22 cellular contexts compared by ENCODE assay signal in the genomic region with DNA sequence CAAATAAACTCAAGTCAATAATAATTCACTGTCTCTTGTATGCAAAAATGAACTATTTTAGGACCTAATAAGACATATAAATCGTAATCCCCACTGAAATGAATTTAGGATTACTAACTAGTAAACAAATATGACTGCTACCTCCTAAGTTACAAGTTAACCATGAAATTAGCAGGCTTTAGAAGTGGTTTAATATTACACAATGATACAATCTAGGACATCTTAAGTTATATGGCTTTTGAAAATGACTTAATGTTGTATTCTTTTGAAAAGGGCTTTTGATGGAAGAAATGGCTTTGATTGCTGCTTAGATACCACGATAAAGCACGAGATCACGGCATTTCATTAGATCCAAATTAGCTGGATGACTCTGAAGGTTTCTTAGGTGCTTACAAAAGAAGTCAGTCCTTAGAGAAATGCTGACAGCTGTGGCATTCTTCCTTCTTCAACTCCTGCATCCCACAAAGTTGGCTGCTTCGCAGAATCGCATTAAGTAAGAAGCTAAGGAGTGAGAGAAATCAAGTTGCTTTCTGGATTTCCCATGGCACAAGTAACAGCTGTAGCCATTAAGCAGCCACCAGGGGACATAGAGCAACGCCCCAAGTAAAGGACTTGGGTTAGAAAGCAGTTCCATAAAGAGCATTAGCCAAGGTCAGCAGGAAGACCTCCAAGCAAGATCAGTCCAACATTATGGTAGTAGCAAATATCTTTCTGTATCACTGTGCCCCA.
"Had no signal": no experiment of that assay in that cellular context is flagged by ENCODE, and none has a peak within 500 bp of the region (broad histone marks: within the 10 kb centered on the region; RNA-seq: fewer than 3 reads in every experiment).

No MANE protein-coding gene starts in this region.

- DNase-seq: activated CD8-positive, alpha-beta memory T cell treated with anti-CD3 and anti-CD28 coated beads for 24 hours; activated CD8-positive, alpha-beta memory T cell treated with anti-CD3 and anti-CD28 coated beads, Interleukin-2, amount 50 U/mL, for 48 hours; activated effector memory CD4-positive, alpha-beta T cell treated with Interleukin-2 at 50 U/mL for 16 hours; activated naive CD4-positive, alpha-beta T cell treated with anti-CD3 and anti-CD28 coated beads, Interleukin-2, amount 10 ng/mL, durations not matched to agents 7 days and 5 days; activated T-cell treated with anti-CD3 and anti-CD28 coated beads, Interleukin-2, amount 50 U/mL, for 48 hours; aorta; colonic mucosa; foreskin melanocyte; immature natural killer cell; kidney glomerular epithelial cell; left ventricle myocardium superior; naive B cell; right cardiac atrium; small intestine; stimulated activated CD4-positive, alpha-beta T cell treated with anti-CD3 and anti-CD28 coated beads, Interleukin-4, amount 100 ng/mL, for 1 hour; stimulated activated naive CD8-positive, alpha-beta T cell treated with anti-CD3 and anti-CD28 coated beads, Interleukin-15, amount 100 ng/mL, for 72 hours; T-cell; trophoblast cell had no signal

- H3K9me3 ChIP-seq: colonic mucosa, prostate gland had no signal

- H3K4me3 Mint-ChIP-seq: activated naive CD4-positive, alpha-beta T cell treated with anti-CD3 and anti-CD28 coated beads, Interleukin-2, amount 10 ng/mL, durations not matched to agents 7 days and 5 days; central memory CD8-positive, alpha-beta T cell; immature natural killer cell; naive B cell; neural crest cell; stimulated activated naive CD8-positive, alpha-beta T cell treated with anti-CD3 and anti-CD28 coated beads, Interleukin-15, amount 100 ng/mL, for 72 hours; T-cell had no signal

- H3K4me3 ChIP-seq: colonic mucosa, prostate gland had no signal

- H3K36me3 ChIP-seq: colonic mucosa, prostate gland had no signal

- H3K9me3 Mint-ChIP-seq: activated naive CD4-positive, alpha-beta T cell treated with anti-CD3 and anti-CD28 coated beads, Interleukin-2, amount 10 ng/mL, durations not matched to agents 7 days and 5 days; central memory CD8-positive, alpha-beta T cell; immature natural killer cell; naive B cell; neural crest cell; stimulated activated naive CD8-positive, alpha-beta T cell treated with anti-CD3 and anti-CD28 coated beads, Interleukin-15, amount 100 ng/mL, for 72 hours; T-cell had no signal

- H3K27ac ChIP-seq: colonic mucosa, prostate gland had no signal

- H3K4me1 ChIP-seq: colonic mucosa, prostate gland had no signal

- H3K4me1 Mint-ChIP-seq: central memory CD8-positive, alpha-beta T cell had no signal

- H3K27me3 ChIP-seq: colonic mucosa had no signal

- H3K27me3 Mint-ChIP-seq: activated naive CD4-positive, alpha-beta T cell treated with anti-CD3 and anti-CD28 coated beads, Interleukin-2, amount 10 ng/mL, durations not matched to agents 7 days and 5 days; central memory CD8-positive, alpha-beta T cell; naive B cell; stimulated activated naive CD8-positive, alpha-beta T cell treated with anti-CD3 and anti-CD28 coated beads, Interleukin-15, amount 100 ng/mL, for 72 hours; T-cell had no signal

- H3K36me3 Mint-ChIP-seq: naive B cell had no signal

- ATAC-seq: activated CD4-positive, CD25-positive, alpha-beta regulatory T cell treated with anti-CD3 and anti-CD28 coated beads, Interleukin-2, amount 50 U/mL, for 24 hours; left ventricle myocardium superior; right cardiac atrium; stimulated activated naive CD8-positive, alpha-beta T cell treated with anti-CD3 and anti-CD28 coated beads, Interleukin-15, amount 100 ng/mL, for 72 hours; T-cell had no signal

- H3K27ac Mint-ChIP-seq: activated naive CD4-positive, alpha-beta T cell treated with anti-CD3 and anti-CD28 coated beads, Interleukin-2, amount 10 ng/mL, durations not matched to agents 7 days and 5 days; immature natural killer cell; stimulated activated naive CD8-positive, alpha-beta T cell treated with anti-CD3 and anti-CD28 coated beads, Interleukin-15, amount 100 ng/mL, for 72 hours; T-cell had no signal
